In the genomic region with DNA sequence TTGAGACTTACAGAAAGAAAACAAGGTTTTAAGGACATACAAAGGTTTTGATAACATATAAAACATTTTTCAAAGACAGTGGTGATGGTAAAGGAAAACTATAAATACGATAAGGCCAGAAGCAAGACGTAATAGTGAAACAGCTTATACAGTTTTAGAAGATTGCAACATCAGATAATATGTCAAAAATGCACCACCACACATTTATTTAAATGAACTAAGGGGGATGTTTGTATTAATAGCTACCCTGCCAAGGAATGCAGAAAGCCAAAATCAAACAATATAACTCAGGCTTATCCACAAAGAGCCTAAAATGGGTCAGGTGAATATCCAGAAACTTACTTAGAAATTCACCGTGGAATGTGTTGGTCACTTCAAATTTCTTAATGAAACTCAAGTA, we compare ENCODE assay signal across 23 cellular contexts.
DNase-seq lines count a peak whose midpoint lies in the region; ATAC-seq and TF ChIP-seq lines count a peak whose summit lies in the region.
"Had no signal": no experiment of that assay in that cellular context is flagged by ENCODE, and none has a peak within 500 bp of the region (broad histone marks: within the 10 kb centered on the region; RNA-seq: fewer than 3 reads in every experiment).

No MANE protein-coding gene starts in this region.

- ATAC-seq in aorta (ENCODE audit: low FRiP score): no peak
- ATAC-seq: Panc1 had no signal

- no peaks in the 10 kb centered on the region for H3K27me3 ChIP-seq in aorta (ENCODE audit: control insufficient read depth in 1 of 2, insufficient read depth in 2 of 2, low read length in 1 of 2)
- H3K27me3 ChIP-seq: BLaER1, SJSA1 had no signal

- no peaks in the 10 kb centered on the region for H3K9me3 ChIP-seq in aorta (ENCODE audit: control insufficient read depth, low read length)
- H3K9me3 ChIP-seq: BLaER1, SJSA1 had no signal

- WGBS in aorta, 2 donors: 34 to 37% methylated on average over 3 of the region's 3 CpGs

- peak overlapping the region; percentile 32 for H3K27ac Mint-ChIP-seq in mesothelial cell of epicardium
- H3K27ac Mint-ChIP-seq: CD4-positive, alpha-beta memory T cell; HFFc6 had no signal

- H3K27ac ChIP-seq in aorta (ENCODE audit: low read depth in 1 of 2, low read length in 2 of 2): no peak overlapping the region
- H3K27ac ChIP-seq: BLaER1, KMS-11, SJSA1 had no signal

- DNase-seq in H4 (ENCODE audit: low spot score) (peak; percentile 30), NCI-H226 (peak; percentile 52), amniotic epithelial cell (ENCODE audit: low read depth) (peak; percentile 65), mesothelial cell of epicardium (ENCODE audit: low spot score in 2 of 2, unreplicated experiment in 2 of 2) (no peak), NCI-H1694 treated with DMSO at 0.1 percent for 48 hours (lab: John Stamatoyannopoulos, UW) (no peak), NCI-H524 (lab: John Stamatoyannopoulos, UW) (no peak), aorta (no peak), NCI-H526 treated with DMSO at 0.1 percent for 48 hours (lab: John Stamatoyannopoulos, UW) (no peak)
- DNase-seq: CD4-positive, alpha-beta memory T cell; DMS153; GF-D8; HFFc6; NCI-H1092; NCI-H1436 treated with DMSO at 0.1 percent for 48 hours; NCI-H2029 treated with DMSO at 0.1 percent for 48 hours; NCI-H2171 treated with DMSO at 0.1 percent for 48 hours; NCI-H446 treated with DMSO at 0.1 percent for 48 hours; NCI-H748 treated with DMSO at 0.1 percent for 48 hours; SW 1271 had no signal

- H3K4me3 ChIP-seq in aorta (ENCODE audit: low read length in 2 of 2): no peak overlapping the region
- H3K4me3 ChIP-seq: BLaER1, SJSA1 had no signal

- no peaks in the 10 kb centered on the region for H3K36me3 Mint-ChIP-seq in mesothelial cell of epicardium
- H3K36me3 Mint-ChIP-seq: CD4-positive, alpha-beta memory T cell had no signal

- H3K36me3 ChIP-seq in aorta (ENCODE audit: control insufficient read depth in 1 of 2, insufficient read depth in 2 of 2, low read length in 1 of 2): no peaks in the 10 kb centered on the region
- H3K36me3 ChIP-seq: BLaER1, SJSA1 had no signal

- no peak overlapping the region for H3K4me3 Mint-ChIP-seq in mesothelial cell of epicardium
- H3K4me3 Mint-ChIP-seq: CD4-positive, alpha-beta memory T cell; HFFc6 had no signal

- H3K27me3 Mint-ChIP-seq in mesothelial cell of epicardium (ENCODE audit: low read depth): no peaks in the 10 kb centered on the region
- H3K27me3 Mint-ChIP-seq: CD4-positive, alpha-beta memory T cell had no signal

- intact Hi-C loops in aorta (cut with DNase I): no loop called here

- peaks cover 9% of the 10 kb centered on the region for H3K9me3 Mint-ChIP-seq in mesothelial cell of epicardium

- H3K4me1 Mint-ChIP-seq in mesothelial cell of epicardium: peaks cover 14% of the 10 kb centered on the region
- H3K4me1 Mint-ChIP-seq: CD4-positive, alpha-beta memory T cell had no signal

- no peaks in the 10 kb centered on the region for H3K4me1 ChIP-seq in aorta (ENCODE audit: control insufficient read depth in 1 of 2, insufficient read depth in 2 of 2, low read length in 2 of 2)
- H3K4me1 ChIP-seq: BLaER1, SJSA1 had no signal

- no peak for TF ChIP-seq CTCF in mesothelial cell of epicardium (IDR thresholded peaks at IDR 0.05; ENCODE audit: unreplicated experiment)

Comparison
In these comparisons a context has a peak if more than half of its experiments do, and no peak if none do; other contexts are left out.
1. DNase-seq: peak in H4 (single experiment), NCI-H226 (single experiment) and amniotic epithelial cell (single experiment); none in mesothelial cell of epicardium (0 of 2), NCI-H1694 treated with DMSO at 0.1 percent for 48 hours (single experiment), NCI-H524 (0 of 2), aorta (0 of 2) and NCI-H526 treated with DMSO at 0.1 percent for 48 hours (single experiment).